ENCODE assay signal across 8 cellular contexts in genomic region chr14:28756896-28757570, GRCh38.
DNase-seq lines count a peak whose midpoint lies in the region; ATAC-seq and TF ChIP-seq lines count a peak whose summit lies in the region.

No MANE protein-coding gene starts in this region.

- DNase-seq in GM13977 (ENCODE audit: low spot score) (peak; percentile 64), fibroblast of gingiva (ENCODE audit: low read depth) (peak; percentile 37), skeletal muscle cell (ENCODE audit: low read depth) (no peak)
- no peak for DNase-seq in activated naive CD4-positive, alpha-beta T cell (lab: John Stamatoyannopoulos, UW)
- no peak for DNase-seq in activated naive CD4-positive, alpha-beta T cell treated with Interleukin-2 at 50 U/mL for 16 hours

- no peak overlapping the region for H3K4me2 ChIP-seq in OCI-LY1 (ENCODE audit: low read length)

- H3F3A ChIP-seq in OCI-LY1 (ENCODE audit: insufficient read depth, low read length): no peaks in the 10 kb centered on the region

- no peak overlapping the region for H3K9ac ChIP-seq in OCI-LY1 (ENCODE audit: low read length)

- no peak overlapping the region for H3K4me3 ChIP-seq in OCI-LY1 (ENCODE audit: low read depth, low read length, poor library complexity, severe bottlenecking)
- H3K4me3 ChIP-seq in skeletal muscle cell (ENCODE audit: low read depth, low read length): peak overlapping the region; percentile 32

- H3K9me3 ChIP-seq in OCI-LY1 (ENCODE audit: low read length): no peaks in the 10 kb centered on the region

- no peak for ATAC-seq in GM21723 (IDR thresholded peaks at IDR 0.05; ENCODE audit: unreplicated experiment)
- no peak for ATAC-seq in HG03521 (IDR thresholded peaks at IDR 0.05; ENCODE audit: unreplicated experiment)

- H3K79me2 ChIP-seq in OCI-LY1 (ENCODE audit: insufficient read depth, low read length): no peaks in the 10 kb centered on the region

- H3K27me3 ChIP-seq in OCI-LY1 (ENCODE audit: insufficient read depth, low read length): no peaks in the 10 kb centered on the region

- in situ Hi-C loops in GM13977 (cut with MboI; ENCODE audit: low pct_unique_long_range_greater_than_20kb, low sequenced_read_pairs, unreplicated experiment): loop anchor here (25.0 kb wide), 2 partner anchors 455 to 780 kb away; no protein-coding TSS in a partner anchor

- no peaks in the 10 kb centered on the region for H3K36me3 ChIP-seq in OCI-LY1 (ENCODE audit: insufficient read depth, low read length)

- H3K4me1 ChIP-seq in OCI-LY1 (ENCODE audit: insufficient read depth, low read length, severe bottlenecking): no peaks in the 10 kb centered on the region

- H2AFZ ChIP-seq in OCI-LY1 (ENCODE audit: low read length): no peak overlapping the region

- H3K27ac ChIP-seq in OCI-LY1 (ENCODE audit: low read depth, low read length, poor library complexity, severe bottlenecking): no peak overlapping the region

- TF ChIP-seq CTCF in GM13977 (IDR thresholded peaks at IDR 0.05; ENCODE audit: extremely low read depth, insufficient read depth, missing control alignments): peak; percentile 73
- TF ChIP-seq CTCF in OCI-LY1 (IDR thresholded peaks at IDR 0.05; ENCODE audit: low read length): peak; percentile 56

- H3K9me2 ChIP-seq in OCI-LY1 (ENCODE audit: low read depth, low read length): no peaks in the 10 kb centered on the region

- H4K20me1 ChIP-seq in OCI-LY1 (ENCODE audit: insufficient read depth, low read length): no peaks in the 10 kb centered on the region

Comparison
In these comparisons a context has a peak if more than half of its experiments do, and no peak if none do; other contexts are left out.
1. DNase-seq: peak in GM13977 (single experiment) and fibroblast of gingiva (single experiment); none in skeletal muscle cell (single experiment), activated naive CD4-positive, alpha-beta T cell (0 of 4) and activated naive CD4-positive, alpha-beta T cell treated with Interleukin-2 at 50 U/mL for 16 hours (single experiment).